9 cellular contexts compared by ENCODE assay signal in the genomic region with DNA sequence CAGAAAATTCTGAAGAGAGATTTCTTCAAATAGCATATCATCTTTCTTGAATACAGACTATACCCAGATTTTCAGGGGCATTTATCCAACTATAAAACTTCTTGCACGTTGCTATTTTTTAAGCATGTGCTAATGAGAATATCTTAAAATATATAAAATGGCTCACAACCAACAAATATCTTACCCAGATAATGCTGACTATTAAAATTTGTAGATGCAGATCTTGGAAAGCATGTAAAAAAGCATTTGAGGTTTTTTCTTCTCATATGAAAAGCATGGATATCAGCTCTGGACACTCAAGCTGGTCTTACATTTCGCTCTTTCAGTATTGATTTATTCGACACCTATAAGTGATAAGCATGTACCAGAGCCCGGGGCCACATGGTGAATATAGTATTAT.
"Had no signal": no experiment of that assay in that cellular context is flagged by ENCODE, and none has a peak within 500 bp of the region (broad histone marks: within the 10 kb centered on the region; RNA-seq: fewer than 3 reads in every experiment).

No MANE protein-coding gene starts in this region.

- H3K4me3 Mint-ChIP-seq: H9, IgD-negative memory B cell had no signal

- H3K27me3 Mint-ChIP-seq: IgD-negative memory B cell had no signal

- H3K27ac ChIP-seq: GM23248, HL-60, KMS-11 had no signal

- H3K27ac Mint-ChIP-seq: H9, IgD-negative memory B cell had no signal

- H3K36me3 Mint-ChIP-seq: IgD-negative memory B cell had no signal

- H3K9me3 Mint-ChIP-seq: H9 had no signal

- H2AFZ ChIP-seq: GM23248 had no signal

- H3K4me3 ChIP-seq: GM23248 had no signal

- FAIRE-seq: H1, H54 had no signal

- H3K4me1 Mint-ChIP-seq: IgD-negative memory B cell had no signal

- DNase-seq: GM23248, H9, HCEC 1CT, KBM-7 had no signal

- H3K4me2 ChIP-seq: KMS-11 had no signal
